ENCODE assay signal across 1 cellular context in the genomic region with DNA sequence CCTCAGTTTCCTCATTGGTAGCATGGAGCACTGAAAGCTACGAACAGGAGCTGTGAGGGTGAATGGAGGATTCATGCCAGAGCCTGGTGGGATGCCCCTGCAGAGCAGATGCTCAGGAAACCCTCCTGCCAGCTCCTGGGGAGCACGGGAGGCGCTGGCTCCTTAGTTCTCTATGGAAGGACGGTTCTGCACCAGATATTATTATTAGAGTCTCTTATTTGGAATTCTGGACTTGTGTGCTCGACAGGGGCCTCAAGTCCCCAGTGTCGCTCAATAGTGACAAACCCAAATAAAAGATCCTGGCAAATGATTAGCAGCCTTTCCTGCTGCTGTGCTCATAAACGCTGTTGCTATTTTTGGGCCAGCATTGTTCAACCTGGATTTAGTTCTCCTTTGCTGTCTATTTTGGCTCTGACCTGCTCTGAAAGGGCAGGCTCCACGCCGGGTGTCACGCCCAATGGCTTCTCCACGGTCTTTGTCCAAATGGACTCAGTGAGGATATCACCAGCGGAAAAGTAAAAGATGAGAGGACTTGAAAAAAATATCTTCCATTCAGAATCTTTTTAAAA.
TF ChIP-seq lines count a peak whose summit lies in the region.

No MANE protein-coding gene starts in this region.

TF ChIP-seq in A549, 52 proteins besides CTCF, POLR2A, EP300 and RAD21 (continued from another document):
- TF ChIP-seq, protein P1, sequence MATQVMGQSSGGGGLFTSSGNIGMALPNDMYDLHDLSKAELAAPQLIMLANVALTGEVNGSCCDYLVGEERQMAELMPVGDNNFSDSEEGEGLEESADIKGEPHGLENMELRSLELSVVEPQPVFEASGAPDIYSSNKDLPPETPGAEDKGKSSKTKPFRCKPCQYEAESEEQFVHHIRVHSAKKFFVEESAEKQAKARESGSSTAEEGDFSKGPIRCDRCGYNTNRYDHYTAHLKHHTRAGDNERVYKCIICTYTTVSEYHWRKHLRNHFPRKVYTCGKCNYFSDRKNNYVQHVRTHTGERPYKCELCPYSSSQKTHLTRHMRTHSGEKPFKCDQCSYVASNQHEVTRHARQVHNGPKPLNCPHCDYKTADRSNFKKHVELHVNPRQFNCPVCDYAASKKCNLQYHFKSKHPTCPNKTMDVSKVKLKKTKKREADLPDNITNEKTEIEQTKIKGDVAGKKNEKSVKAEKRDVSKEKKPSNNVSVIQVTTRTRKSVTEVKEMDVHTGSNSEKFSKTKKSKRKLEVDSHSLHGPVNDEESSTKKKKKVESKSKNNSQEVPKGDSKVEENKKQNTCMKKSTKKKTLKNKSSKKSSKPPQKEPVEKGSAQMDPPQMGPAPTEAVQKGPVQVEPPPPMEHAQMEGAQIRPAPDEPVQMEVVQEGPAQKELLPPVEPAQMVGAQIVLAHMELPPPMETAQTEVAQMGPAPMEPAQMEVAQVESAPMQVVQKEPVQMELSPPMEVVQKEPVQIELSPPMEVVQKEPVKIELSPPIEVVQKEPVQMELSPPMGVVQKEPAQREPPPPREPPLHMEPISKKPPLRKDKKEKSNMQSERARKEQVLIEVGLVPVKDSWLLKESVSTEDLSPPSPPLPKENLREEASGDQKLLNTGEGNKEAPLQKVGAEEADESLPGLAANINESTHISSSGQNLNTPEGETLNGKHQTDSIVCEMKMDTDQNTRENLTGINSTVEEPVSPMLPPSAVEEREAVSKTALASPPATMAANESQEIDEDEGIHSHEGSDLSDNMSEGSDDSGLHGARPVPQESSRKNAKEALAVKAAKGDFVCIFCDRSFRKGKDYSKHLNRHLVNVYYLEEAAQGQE (IDR thresholded peaks at IDR 0.05), result no peak
- TF ChIP-seq MAFK (IDR thresholded peaks at IDR 0.05; ENCODE audit: partially characterized antibody), result no peak
- TF ChIP-seq CEBPB (IDR thresholded peaks at IDR 0.05), result no peak
- TF ChIP-seq ZNF302 (CRISPR knock-in tag; IDR thresholded peaks at IDR 0.05), result no peak
TF ChIP-seq in A549: peak in this region for 0.
